34 cellular contexts compared by ENCODE assay signal in the genomic region with DNA sequence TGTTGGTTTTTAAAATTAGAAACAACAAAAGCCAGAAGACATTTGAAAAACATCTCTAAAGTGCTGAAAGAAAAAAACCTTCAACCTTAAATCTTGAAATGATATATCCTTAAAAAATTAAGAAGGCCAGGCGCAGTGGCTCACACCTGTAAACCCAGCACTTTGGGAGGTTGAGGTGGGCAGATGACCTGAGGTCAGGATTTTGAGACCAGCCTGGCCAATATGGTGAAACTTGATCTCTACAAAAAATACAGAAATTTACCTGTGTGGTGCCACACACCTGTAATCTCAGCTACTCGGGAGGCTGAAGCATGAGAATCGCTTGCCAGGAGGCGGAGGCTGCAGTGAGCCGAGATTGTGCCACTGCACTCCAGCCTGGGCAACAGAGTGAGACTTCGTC.
"Had no signal": no experiment of that assay in that cellular context is flagged by ENCODE, and none has a peak within 500 bp of the region (broad histone marks: within the 10 kb centered on the region; RNA-seq: fewer than 3 reads in every experiment).

No MANE protein-coding gene starts in this region.

- DNase-seq: Karpas-422, Kasumi-1, MG63, MM.1S, MV-4-11, NCI-H1048, NCI-H1092, NCI-H1092 treated with DMSO at 0.1 percent for 48 hours, NCI-H1105, NCI-H1105 treated with DMSO at 0.1 percent for 48 hours, NCI-H1417, NCI-H1417 treated with DMSO at 0.1 percent for 48 hours, NCI-H1436, NCI-H1436 treated with DMSO at 0.1 percent for 48 hours, NCI-H146, NCI-H1694, NCI-H1694 treated with DMSO at 0.1 percent for 48 hours, NCI-H187, NCI-H187 treated with DMSO at 0.1 percent for 48 hours, NCI-H1930, NCI-H2029, NCI-H2029 treated with DMSO at 0.1 percent for 48 hours, NCI-H2081, NCI-H2081 treated with DMSO at 0.1 percent for 48 hours, NCI-H2107, NCI-H2171, NCI-H2171 treated with DMSO at 0.1 percent for 48 hours, NCI-H2227 treated with DMSO at 0.1 percent for 48 hours, NCI-H226, NCI-H345, NCI-H446, NCI-H446 treated with DMSO at 0.1 percent for 48 hours, NCI-H510A had no signal

- H3K27ac ChIP-seq: KMS-11 had no signal

- H3K4me3 ChIP-seq: MG63 had no signal

- H3K9me3 ChIP-seq: MG63 had no signal

- H3K36me3 ChIP-seq: MG63 had no signal
